In the genomic region with DNA sequence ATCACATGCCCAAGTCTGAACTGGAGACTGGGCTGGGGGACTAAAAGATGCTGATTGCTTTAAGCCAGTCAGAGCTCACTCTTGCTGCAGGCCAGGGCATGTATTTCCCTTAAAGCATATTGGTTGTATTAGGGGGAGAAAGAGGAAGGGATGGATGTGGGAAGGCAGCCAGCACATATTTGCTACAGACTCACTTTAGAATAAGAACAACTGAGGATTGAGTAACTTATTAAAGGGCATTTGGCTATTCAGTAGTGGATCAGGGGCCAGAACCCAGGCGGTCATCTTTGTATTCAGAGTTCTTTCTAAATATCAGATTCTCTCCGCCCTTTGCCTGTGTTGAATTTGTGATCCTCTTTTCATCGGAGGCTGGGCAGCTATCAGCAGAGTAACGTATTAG, we compare ENCODE assay signal across 21 cellular contexts.
"Had no signal": no experiment of that assay in that cellular context is flagged by ENCODE, and none has a peak within 500 bp of the region (broad histone marks: within the 10 kb centered on the region; RNA-seq: fewer than 3 reads in every experiment).

No MANE protein-coding gene starts in this region.

- H3K4me3 ChIP-seq: esophagus muscularis mucosa, ovary, right atrium auricular region, tibial nerve had no signal

- DNase-seq: activated CD4-positive, alpha-beta T cell treated with anti-CD3 and anti-CD28 coated beads for 4 hours; activated CD4-positive, alpha-beta T cell treated with anti-CD3 and anti-CD28 coated beads, Interleukin-2, amount 50 U/mL, for 4 hours; activated naive CD4-positive, alpha-beta T cell; activated T-cell treated with anti-CD3 and anti-CD28 coated beads for 4 hours; activated T-cell treated with anti-CD3 and anti-CD28 coated beads, Interleukin-2, amount 50 U/mL, for 72 hours; anterior cingulate cortex; brain microvascular endothelial cell; cortex of kidney; foreskin melanocyte; left ventricle myocardium superior; mammary epithelial cell; nephron progenitor cell; ovary; stimulated activated CD4-positive, alpha-beta T cell treated with anti-CD3 and anti-CD28 coated beads, Interleukin-2, amount 100 ng/mL, for 48 hours; stimulated activated naive CD4-positive, alpha-beta T cell treated with Interleukin-2 at 50 U/mL for 16 hours had no signal

- H3K36me3 ChIP-seq: brain microvascular endothelial cell, esophagus muscularis mucosa, ovary, right atrium auricular region, tibial nerve had no signal

- H3K4me1 ChIP-seq: right atrium auricular region, tibial nerve had no signal

- H3K4me1 Mint-ChIP-seq: nephron progenitor cell had no signal

- ATAC-seq: activated naive CD4-positive, alpha-beta T cell treated with anti-CD3 and anti-CD28 coated beads, Interleukin-2, amount 50 U/mL, for 72 hours; activated T-cell treated with anti-CD3 and anti-CD28 coated beads, Interleukin-2, amount 50 U/mL, for 72 hours; left ventricle myocardium superior had no signal

- FAIRE-seq: endothelial cell of umbilical vein, islet of Langerhans had no signal

- H3K9me3 ChIP-seq: esophagus muscularis mucosa, ovary, right atrium auricular region had no signal

- H3K27me3 ChIP-seq: brain microvascular endothelial cell, esophagus muscularis mucosa, ovary, right atrium auricular region, tibial nerve had no signal

- H3K27ac Mint-ChIP-seq: activated naive CD4-positive, alpha-beta T cell treated with anti-CD3 and anti-CD28 coated beads, Interleukin-2, amount 50 U/mL, for 72 hours; activated T-cell treated with anti-CD3 and anti-CD28 coated beads, Interleukin-2, amount 50 U/mL, for 72 hours; nephron progenitor cell had no signal

- H3K27ac ChIP-seq: brain microvascular endothelial cell, esophagus muscularis mucosa, ovary, right atrium auricular region, tibial nerve had no signal

- H3K4me3 Mint-ChIP-seq: activated T-cell treated with anti-CD3 and anti-CD28 coated beads, Interleukin-2, amount 50 U/mL, for 72 hours; nephron progenitor cell had no signal
